In genomic region chrX:44310227-44310626, GRCh38 we compare ENCODE assay signal across 24 cellular contexts. TPM values are rescaled to one million over a fixed set of nuclear protein-coding genes. Genes with fewer than 3 reads are reported as not detected.
"Had no signal": no experiment of that assay in that cellular context is flagged by ENCODE, and none has a peak within 500 bp of the region (broad histone marks: within the 10 kb centered on the region; RNA-seq: fewer than 3 reads in every experiment).

No MANE protein-coding gene starts in this region.

- H3K27me3 ChIP-seq: MG63, SJSA1 had no signal

- H3K36me3 ChIP-seq: MG63, SJSA1 had no signal

- H3K4me1 ChIP-seq: SJSA1 had no signal

- H3K27ac ChIP-seq: SJSA1, SK-N-MC had no signal

- DNase-seq: Karpas-422, KG1, MG63, NCI-H1092, NCI-H1105 treated with DMSO at 0.1 percent for 48 hours, NCI-H1417 treated with DMSO at 0.1 percent for 48 hours, NCI-H146, NCI-H1694 treated with DMSO at 0.1 percent for 48 hours, NCI-H1930, NCI-H2081, NCI-H2107, NCI-H226, NCI-H446, NCI-H510A, NCI-H524 treated with DMSO at 0.1 percent for 48 hours, NCI-H69, NCI-H774, Right ventricle myocardium superior, RPMI8226, SIG-M5 had no signal

- H3K9me3 ChIP-seq: MG63, SJSA1 had no signal

- H3K4me3 ChIP-seq: MG63, SJSA1, SK-N-MC had no signal

- FAIRE-seq: RCC 7860 had no signal

RNA-seq across cellular contexts. Expression of gene EFHC2, which starts 33.2 kb away (rescaled TPM):
- total RNA-seq: HT-29, SJSA1 had no signal
